Comparison of ENCODE assay signal across 1 cellular context in genomic region chr14:50314098-50314497, GRCh38.
TF ChIP-seq lines count a peak whose summit lies in the region.

No MANE protein-coding gene starts in this region.

TF ChIP-seq in HepG2, 621 proteins besides CTCF, POLR2A, EP300 and RAD21:
- peak; percentile 97 for TF ChIP-seq ZNF431 (CRISPR knock-in tag; IDR thresholded peaks at IDR 0.05; ENCODE audit: borderline replicate concordance, low read depth)
